In the genomic region with DNA sequence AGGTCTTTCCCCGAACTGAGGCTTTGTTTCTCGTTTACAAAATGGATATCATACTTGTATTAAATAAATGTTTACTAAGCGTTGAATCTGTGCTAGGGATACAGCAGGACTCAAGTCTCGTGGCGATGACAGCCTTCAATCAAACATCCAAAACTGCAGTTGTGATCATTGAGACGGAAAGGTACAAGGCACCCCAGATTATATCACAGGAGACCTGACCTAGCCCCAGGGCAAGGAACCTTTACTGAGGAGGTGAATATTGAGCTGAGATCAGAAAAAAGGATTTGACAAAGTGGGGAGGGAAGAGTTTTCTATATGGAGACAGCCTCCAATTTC, we compare ENCODE assay signal across 9 cellular contexts. TPM values are rescaled to one million over a fixed set of nuclear protein-coding genes. Genes with fewer than 3 reads are reported as not detected.
DNase-seq lines count a peak whose midpoint lies in the region; ATAC-seq, FAIRE-seq and TF ChIP-seq lines count a peak whose summit lies in the region.
"Had no signal": no experiment of that assay in that cellular context is flagged by ENCODE, and none has a peak within 500 bp of the region (broad histone marks: within the 10 kb centered on the region; RNA-seq: fewer than 3 reads in every experiment).

No MANE protein-coding gene starts in this region.

- FAIRE-seq in D721Med (lab: Jason Lieb, UNC), result no peak
- FAIRE-seq: urothelium cell line had no signal

- WGBS in ectodermal cell, 2 experiments, result 3% methylated on average over 4 to 6 of the region's 6 CpGs

- no peak for ATAC-seq in natural killer cell treated with Interleukin-12 subunit alpha and Interleukin-12 subunit beta and Interleukin-15 and Interleukin-18, amount 100 ng/mL, for 72 hours
- no peak for ATAC-seq in GM19035 (IDR thresholded peaks at IDR 0.05; ENCODE audit: unreplicated experiment)

- peak overlapping the region; percentile 98 for H3K9ac ChIP-seq in BLaER1

- H3K4me1 ChIP-seq in BLaER1 (peaks cover 25% of the 10 kb centered on the region), ectodermal cell (ENCODE audit: control insufficient read depth, insufficient read depth, low read length) (peaks cover 5% of the 10 kb centered on the region)

- H3K27me3 ChIP-seq in BLaER1 (no peaks in the 10 kb centered on the region), ectodermal cell (ENCODE audit: control insufficient read depth, insufficient read depth, low read length, poor library complexity, severe bottlenecking) (no peaks in the 10 kb centered on the region)

- peak overlapping the region; percentile 87 to 94 for H3K27ac Mint-ChIP-seq in natural killer cell treated with Interleukin-12 subunit alpha and Interleukin-12 subunit beta and Interleukin-15 and Interleukin-18, amount 100 ng/mL, for 72 hours

- H3K4me3 Mint-ChIP-seq in natural killer cell treated with Interleukin-12 subunit alpha and Interleukin-12 subunit beta and Interleukin-15 and Interleukin-18, amount 100 ng/mL, for 72 hours, result peak overlapping the region; percentile 93

- H3K9me3 Mint-ChIP-seq in natural killer cell treated with Interleukin-12 subunit alpha and Interleukin-12 subunit beta and Interleukin-15 and Interleukin-18, amount 100 ng/mL, for 72 hours, result no peaks in the 10 kb centered on the region

- H3K9me3 ChIP-seq in BLaER1 (no peaks in the 10 kb centered on the region), ectodermal cell (ENCODE audit: control insufficient read depth, low read length) (no peaks in the 10 kb centered on the region)

- H3K27ac ChIP-seq in BLaER1 (peak overlapping the region; percentile 94), ectodermal cell (ENCODE audit: insufficient read depth, low read depth, low read length, poor library complexity, severe bottlenecking) (no peak overlapping the region)

- H3K4me3 ChIP-seq in BLaER1 (peak overlapping the region; percentile 86), ectodermal cell (ENCODE audit: insufficient read depth, low read depth, low read length) (peak overlapping the region; percentile 84)

- H4K20me1 ChIP-seq in BLaER1, result peaks cover 37% of the 10 kb centered on the region

- peak overlapping the region; percentile 98 for H3K4me2 ChIP-seq in BLaER1

- peaks cover 12% of the 10 kb centered on the region for H3K36me3 Mint-ChIP-seq in natural killer cell treated with Interleukin-12 subunit alpha and Interleukin-12 subunit beta and Interleukin-15 and Interleukin-18, amount 100 ng/mL, for 72 hours

- peak; percentile 15 for DNase-seq in M059J (ENCODE audit: low read depth)
- no peak for DNase-seq in natural killer cell treated with Interleukin-12 subunit alpha and Interleukin-12 subunit beta and Interleukin-15 and Interleukin-18, amount 100 ng/mL, for 72 hours (ENCODE audit: low spot score)
- DNase-seq in NCI-H1092 (lab: John Stamatoyannopoulos, UW), result no peak
- DNase-seq in D721Med (ENCODE audit: insufficient read length, low spot score), result no peak
- DNase-seq in iPS-NIHi11 (ENCODE audit: low spot score), result no peak

- no peak for TF ChIP-seq CTCF in D721Med (IDR thresholded peaks at IDR 0.05; ENCODE audit: insufficient read depth, missing control alignments)

- peaks cover 19 to 27% of the 10 kb centered on the region in 2 donors for H3K4me1 Mint-ChIP-seq in natural killer cell treated with Interleukin-12 subunit alpha and Interleukin-12 subunit beta and Interleukin-15 and Interleukin-18, amount 100 ng/mL, for 72 hours (ENCODE audit: low read depth in 2 of 2)

- peaks cover 39% of the 10 kb centered on the region for H3K36me3 ChIP-seq in BLaER1
- peaks cover 7% of the 10 kb centered on the region for H3K36me3 ChIP-seq in ectodermal cell (ENCODE audit: control insufficient read depth, insufficient read depth, low read length)

- H3K27me3 Mint-ChIP-seq in natural killer cell treated with Interleukin-12 subunit alpha and Interleukin-12 subunit beta and Interleukin-15 and Interleukin-18, amount 100 ng/mL, for 72 hours, result peaks cover 4 to 10% of the 10 kb centered on the region in 2 donors

RNA-seq across cellular contexts. Expression of a gene that starts 0.5 kb away (rescaled TPM):
- 30.1 and 46.2 TPM in 2 replicates for total RNA-seq in M059J (2014; rRNA removed; shearing (Covaris generic))
- 34.6 TPM for polyA plus RNA-seq in ectodermal cell (2013, experiment 1 of 4)
- polyA plus RNA-seq in ectodermal cell (2013, experiment 2 of 4), result 39.1 TPM
- polyA plus RNA-seq in ectodermal cell (2013, experiment 3 of 4), result 30.5 TPM
- 33.3 TPM for polyA plus RNA-seq in ectodermal cell (2013, experiment 4 of 4)
- total RNA-seq in natural killer cell treated with Interleukin-12 subunit alpha and Interleukin-12 subunit beta and Interleukin-15 and Interleukin-18, amount 100 ng/mL, for 72 hours, result 10 to 100 TPM; 33.3 to 38.0 TPM
